In the genomic region with DNA sequence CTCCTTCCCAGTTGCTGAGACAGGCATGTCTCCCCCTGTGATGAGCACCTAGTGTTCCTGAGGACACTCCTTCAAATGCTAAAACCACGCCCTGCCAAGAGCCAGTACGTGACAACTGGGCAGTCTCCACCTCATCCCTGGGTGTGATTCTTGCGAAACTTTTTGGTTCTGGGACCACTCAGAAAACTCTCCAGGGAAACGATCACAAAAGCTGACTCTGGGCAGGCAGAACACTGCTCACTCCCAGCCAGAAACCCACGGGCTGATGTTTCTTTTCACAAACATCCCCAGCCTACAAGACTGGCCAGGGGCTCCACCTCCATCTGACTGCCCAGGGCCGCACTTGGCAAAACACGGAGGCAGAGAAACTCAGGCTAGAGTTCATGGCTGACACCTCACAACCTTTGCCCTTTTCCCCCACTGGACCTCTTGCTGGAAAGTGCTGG, we compare ENCODE assay signal across 11 cellular contexts. TPM values are rescaled to one million over a fixed set of nuclear protein-coding genes. Genes with fewer than 3 reads are reported as not detected.
A peak's percentile ranks its signal among the peaks of the same experiment; 100 is the strongest.
DNase-seq lines count a peak whose midpoint lies in the region; FAIRE-seq and TF ChIP-seq lines count a peak whose summit lies in the region.
"Had no signal": no experiment of that assay in that cellular context is flagged by ENCODE, and none has a peak within 500 bp of the region (broad histone marks: within the 10 kb centered on the region; RNA-seq: fewer than 3 reads in every experiment).

No MANE protein-coding gene starts in this region.

- H3K4me3 ChIP-seq in ascending aorta (peak overlapping the region in 1 of 2 donors; percentile 63), small intestine (ENCODE audit: low read depth in 1 of 2, low read length in 2 of 2) (no peak overlapping the region)

- H3K36me3 ChIP-seq in ascending aorta (peaks cover 2 to 4% of the 10 kb centered on the region in 2 donors), small intestine (ENCODE audit: control insufficient read depth in 2 of 2, insufficient read depth in 2 of 2, low read length in 2 of 2) (no peaks in the 10 kb centered on the region)

- FAIRE-seq in small intestine (lab: Jason Lieb, UNC) = no peak
- FAIRE-seq: endometrium had no signal

- H3K4me1 ChIP-seq in ascending aorta (peaks cover 37 to 69% of the 10 kb centered on the region in 2 donors), small intestine (ENCODE audit: control insufficient read depth in 2 of 2, insufficient read depth in 1 of 2, low read depth in 1 of 2, low read length in 1 of 2) (peaks cover 7 to 22% of the 10 kb centered on the region in 2 donors)

- DNase-seq in H4 (ENCODE audit: low spot score) = peak; percentile 72
- DNase-seq in ascending aorta (ENCODE audit: low spot score in 2 of 2) = peak; percentile 26 to 85
- DNase-seq in iris pigment epithelial cell (ENCODE audit: low read depth) = peak; percentile 85
- peak; percentile 25 for DNase-seq in small intestine
- DNase-seq in iPS-NIHi11 (ENCODE audit: low spot score) = no peak
- no peak for DNase-seq in NCI-H446 treated with DMSO at 0.1 percent for 48 hours (lab: John Stamatoyannopoulos, UW)
- DNase-seq in KBM-7 = no peak
- DNase-seq in SHP77 treated with DMSO at 0.1 percent for 48 hours (lab: John Stamatoyannopoulos, UW) = no peak
- DNase-seq: NCI-H69 had no signal

- WGBS in small intestine, 3 donors = 46 to 52% (median 51%) methylated on average over 7 of the region's 7 CpGs

- H3K9me3 ChIP-seq in ascending aorta = no peaks in the 10 kb centered on the region
- H3K9me3 ChIP-seq in small intestine (ENCODE audit: control insufficient read depth, low read depth) = no peaks in the 10 kb centered on the region

- no peaks in the 10 kb centered on the region for H3K27me3 ChIP-seq in ascending aorta
- no peaks in the 10 kb centered on the region for H3K27me3 ChIP-seq in small intestine (ENCODE audit: control insufficient read depth in 2 of 2, insufficient read depth in 2 of 2, low read length in 2 of 2)

- peak overlapping the region; percentile 96 for H3K27ac ChIP-seq in ascending aorta
- H3K27ac ChIP-seq in small intestine (ENCODE audit: low read depth in 1 of 2, low read length in 1 of 2) = peak overlapping the region in 1 of 2 donors; percentile 11

- in situ Hi-C loops in KBM-7 (cut with MboI; ENCODE audit: low pct_unique_long_range_greater_than_20kb, low sequenced_read_pairs) = no loop called here

- no peak for TF ChIP-seq CTCF in ascending aorta (IDR thresholded peaks at IDR 0.05)

- intact Hi-C loops in ascending aorta (cut with DNase I) = loop anchor here (2.0 to 5.0 kb wide), 2 partner anchors 53 to 141 kb away; no protein-coding TSS in a partner anchor

RNA-seq across cellular contexts. Expression of a gene that starts 24.4 kb away (rescaled TPM):
- total RNA-seq in H4 (2014; rRNA removed; shearing (Covaris generic)) = 38.1 and 43.1 TPM in 2 replicates
- total RNA-seq in ascending aorta = 39.4 TPM
- polyA plus RNA-seq in small intestine = 10 to 100 TPM; 56.0 to 87.0 (median 71.1) TPM

RNA-seq across cellular contexts. Expression of a gene that starts 50.2 kb away (rescaled TPM):
- not detected in 2 replicates for total RNA-seq in H4 (2014; rRNA removed; shearing (Covaris generic))
- not detected for total RNA-seq in ascending aorta
- polyA plus RNA-seq in small intestine = not detected
- polyA plus RNA-seq: neural cell had no signal

Comparison
In these comparisons a context has a peak if more than half of its experiments do, and no peak if none do; other contexts are left out.
1. DNase-seq: peak in H4 (single experiment), ascending aorta (2 of 2), iris pigment epithelial cell (single experiment) and small intestine (single experiment); none in iPS-NIHi11 (single experiment), NCI-H446 treated with DMSO at 0.1 percent for 48 hours (single experiment), KBM-7 (single experiment) and SHP77 treated with DMSO at 0.1 percent for 48 hours (single experiment).